Comparison of ENCODE assay signal across 13 cellular contexts in genomic region chr5:92945630-92946097, GRCh38.
DNase-seq lines count a peak whose midpoint lies in the region; ATAC-seq, FAIRE-seq and TF ChIP-seq lines count a peak whose summit lies in the region.
"Had no signal": no experiment of that assay in that cellular context is flagged by ENCODE, and none has a peak within 500 bp of the region (broad histone marks: within the 10 kb centered on the region; RNA-seq: fewer than 3 reads in every experiment).

No MANE protein-coding gene starts in this region.

- no peak for FAIRE-seq in kidney (lab: Jason Lieb, UNC)

- H3K4me1 ChIP-seq in kidney (ENCODE audit: control insufficient read depth in 1 of 2, insufficient read depth in 1 of 2, low read depth in 1 of 2, low read length in 2 of 2): peaks cover 3 to 8% of the 10 kb centered on the region in 2 donors

- peaks cover 14% of the 10 kb centered on the region for H3K4me1 Mint-ChIP-seq in chondrocyte (ENCODE audit: low read depth)
- H3K4me1 Mint-ChIP-seq: stimulated activated naive B cell treated with anti-CD40 and anti-IgM and Interleukin-4, amounts not matched to agents 10 μg/mL and 1 μg/mL and 100 μg/mL, for 72 hours had no signal

- no peaks in the 10 kb centered on the region for H3K36me3 ChIP-seq in kidney (ENCODE audit: control insufficient read depth in 1 of 2, insufficient read depth in 2 of 2, low read length in 2 of 2)

- H3K36me3 Mint-ChIP-seq in chondrocyte (ENCODE audit: low read depth): no peaks in the 10 kb centered on the region
- H3K36me3 Mint-ChIP-seq: stimulated activated naive B cell treated with anti-CD40 and anti-IgM and Interleukin-4, amounts not matched to agents 10 μg/mL and 1 μg/mL and 100 μg/mL, for 72 hours had no signal

- H3K27me3 Mint-ChIP-seq in chondrocyte (ENCODE audit: low read depth): no peaks in the 10 kb centered on the region
- H3K27me3 Mint-ChIP-seq: stimulated activated naive B cell treated with anti-CD40 and anti-IgM and Interleukin-4, amounts not matched to agents 10 μg/mL and 1 μg/mL and 100 μg/mL, for 72 hours had no signal

- H3K9me3 ChIP-seq in kidney (ENCODE audit: control insufficient read depth in 1 of 2, low read length in 2 of 2): no peaks in the 10 kb centered on the region

- TF ChIP-seq CTCF in chondrocyte (IDR thresholded peaks at IDR 0.05): no peak
- no peak for TF ChIP-seq CTCF in kidney (IDR thresholded peaks at IDR 0.05; ENCODE audit: borderline replicate concordance, extremely low read depth, insufficient read depth)

- peak overlapping the region; percentile 32 for H3K27ac Mint-ChIP-seq in chondrocyte (ENCODE audit: unreplicated experiment)
- H3K27ac Mint-ChIP-seq: stimulated activated naive B cell treated with anti-CD40 and anti-IgM and Interleukin-4, amounts not matched to agents 10 μg/mL and 1 μg/mL and 100 μg/mL, for 72 hours had no signal

- no peak overlapping the region for H3K4me3 Mint-ChIP-seq in chondrocyte (ENCODE audit: unreplicated experiment)
- H3K4me3 Mint-ChIP-seq: stimulated activated naive B cell treated with anti-CD40 and anti-IgM and Interleukin-4, amounts not matched to agents 10 μg/mL and 1 μg/mL and 100 μg/mL, for 72 hours had no signal

- H3K4me3 ChIP-seq in kidney (ENCODE audit: low read length in 2 of 2): peak overlapping the region in 1 of 2 donors; percentile 23
- H3K4me3 ChIP-seq: skin epidermis had no signal

- no peak overlapping the region for H3K9ac ChIP-seq in kidney (ENCODE audit: low read length in 2 of 2)

- DNase-seq in chondrocyte (ENCODE audit: low spot score): no peak
- peak; percentile 47 for DNase-seq in myocyte (ENCODE audit: low read depth)
- DNase-seq in kidney: no peak
- no peak for DNase-seq in cerebellar cortex (ENCODE audit: low spot score)
- DNase-seq: effector memory CD4-positive, alpha-beta T cell; islet precursor cell; NCI-H748 treated with DMSO at 0.1 percent for 48 hours; stimulated activated naive B cell treated with anti-CD40 and anti-IgM and Interleukin-4, amounts not matched to agents 10 μg/mL and 1 μg/mL and 100 μg/mL, for 72 hours had no signal

- no peak overlapping the region for H3K27ac ChIP-seq in kidney (ENCODE audit: low read depth in 2 of 2, low read length in 2 of 2)

- peaks cover 32% of the 10 kb centered on the region for H3K9me3 Mint-ChIP-seq in chondrocyte (ENCODE audit: low read depth)

- ATAC-seq in GM18508 (IDR thresholded peaks at IDR 0.05; ENCODE audit: insufficient read depth, unreplicated experiment) (peak; percentile 88), HG03432 (IDR thresholded peaks at IDR 0.05; ENCODE audit: unreplicated experiment) (peak; percentile 84), GM21367 (IDR thresholded peaks at IDR 0.05; ENCODE audit: unreplicated experiment) (no peak), HG02973 (IDR thresholded peaks at IDR 0.05; ENCODE audit: unreplicated experiment) (no peak)
- ATAC-seq: stimulated activated naive B cell treated with anti-CD40 and anti-IgM and Interleukin-4, amounts not matched to agents 10 μg/mL and 1 μg/mL and 100 μg/mL, for 72 hours had no signal

- intact Hi-C loops in kidney (cut with DNase I): no loop called here

Comparison
In these comparisons a context has a peak if more than half of its experiments do, and no peak if none do; other contexts are left out.
1. ATAC-seq: peak in GM18508 (single experiment) and HG03432 (single experiment); none in GM21367 (single experiment) and HG02973 (single experiment).